Comparison of ENCODE assay signal across 22 cellular contexts in genomic region chr16:87171723-87172122, GRCh38.
DNase-seq lines count a peak whose midpoint lies in the region; ATAC-seq, FAIRE-seq and TF ChIP-seq lines count a peak whose summit lies in the region.
"Had no signal": no experiment of that assay in that cellular context is flagged by ENCODE, and none has a peak within 500 bp of the region (broad histone marks: within the 10 kb centered on the region; RNA-seq: fewer than 3 reads in every experiment).

No MANE protein-coding gene starts in this region.

- H3K79me1 ChIP-seq in H1 (ENCODE audit: low read depth, low read length) (no peaks in the 10 kb centered on the region), trophoblast cell (ENCODE audit: low read length) (no peaks in the 10 kb centered on the region)

- intact Hi-C loops in HepG2 (cut with micrococcal nuclease; ENCODE audit: unreplicated experiment) (no loop called here), right lobe of liver (cut with DNase I) (no loop called here)

- no peak for TF ChIP-seq POLR2A in HepG2 (IDR thresholded peaks at IDR 0.05; ENCODE audit: insufficient read depth in 1 of 2, low read depth in 2 of 2, low read length in 2 of 2)
- TF ChIP-seq POLR2A in right lobe of liver (IDR thresholded peaks at IDR 0.05), result no peak
- no peak for TF ChIP-seq POLR2A in H1 (IDR thresholded peaks at IDR 0.05; ENCODE audit: control extremely low read depth in 1 of 2, low read depth in 2 of 2, low read length in 2 of 2)

- H2BK20ac ChIP-seq in H1 (ENCODE audit: low read length), result no peak overlapping the region

- H3K27me3 ChIP-seq in HepG2 (ENCODE audit: control insufficient read depth in 1 of 2, insufficient read depth in 2 of 2, low read length in 2 of 2) (peaks cover 0 to 8% of the 10 kb centered on the region in 2 experiments; a peak in 3 of 5 replicates), right lobe of liver (no peaks in the 10 kb centered on the region), H1 (replicated peaks in 1 of 4; ENCODE audit: control insufficient read depth in 3 of 4, extremely low read depth in 1 of 4, insufficient read depth in 3 of 4, low read length in 3 of 4) (no peaks in the 10 kb centered on the region), trophoblast cell (ENCODE audit: insufficient read depth, low read length) (no peaks in the 10 kb centered on the region)

- no peak overlapping the region for H4K5ac ChIP-seq in H1 (ENCODE audit: insufficient read length, low read depth, low read length)

- H3K23ac ChIP-seq in H1 (ENCODE audit: insufficient read length) (no peak overlapping the region), trophoblast cell (ENCODE audit: low read length) (peak overlapping the region; percentile 93)

- no peak overlapping the region for H3K4me3 Mint-ChIP-seq in glutamatergic neuron (ENCODE audit: unreplicated experiment)
- H3K4me3 Mint-ChIP-seq: CD4-positive, alpha-beta memory T cell; GM23338; HFFc6 had no signal

- WGBS in HepG2 (ENCODE audit: low lambda C conversion rate), result 67% methylated on average over 11 of the region's 11 CpGs
- WGBS in right lobe of liver (ENCODE audit: insufficient coverage, low coverage, low lambda C conversion rate, missing lambda C conversion rate), result 96% methylated on average over 8 of the region's 11 CpGs
- 91% methylated on average over 11 of the region's 11 CpGs; no CpG with 5 or more reads in 1 of the 2 experiments for WGBS in H1 (ENCODE audit: extremely low coverage in 1 of 2, insufficient coverage in 1 of 2, insufficient read length in 1 of 2, insufficient replicate concordance in 2 of 2, low coverage in 1 of 2, low lambda C conversion rate in 2 of 2, missing lambda C conversion rate in 1 of 2), 2 experiments
- WGBS in trophoblast cell (ENCODE audit: extremely low coverage, insufficient coverage, insufficient read length), result no CpG with 5 or more reads among the region's 11 CpGs

- no peak overlapping the region for H3K27ac ChIP-seq in HepG2 (ENCODE audit: extremely low read length, insufficient read depth, low read length)
- no peak overlapping the region for H3K27ac ChIP-seq in right lobe of liver
- H3K27ac ChIP-seq in H1 (ENCODE audit: low read depth, low read length), result no peak overlapping the region
- no peak overlapping the region for H3K27ac ChIP-seq in trophoblast cell (ENCODE audit: low read depth, low read length)
- H3K27ac ChIP-seq: 22Rv1 had no signal

- H3K27me3 Mint-ChIP-seq in glutamatergic neuron (ENCODE audit: unreplicated experiment), result peaks cover 3% of the 10 kb centered on the region

- DNase-seq in HepG2 (ENCODE audit: low spot score) (no peak), right lobe of liver (no peak), H1 (ENCODE audit: low read depth in 1 of 2, low spot score in 2 of 2) (no peak), trophoblast cell (no peak), glutamatergic neuron (no peak), AML-193 (lab: John Stamatoyannopoulos, UW) (no peak)
- DNase-seq in central memory CD4-positive, alpha-beta T cell, result no peak
- DNase-seq: C1 segment of cervical spinal cord; Calu3; CD4-positive, alpha-beta memory T cell; COR-L47; DMS53; DMS79 treated with DMSO at 0.1 percent for 48 hours; GF-D8; HFFc6 had no signal

- no peaks in the 10 kb centered on the region for H3K79me2 ChIP-seq in HepG2 (ENCODE audit: insufficient read depth, low read length)
- H3K79me2 ChIP-seq in H1 (ENCODE audit: control insufficient read depth in 1 of 2, insufficient read depth in 2 of 2, low read length in 2 of 2), result no peaks in the 10 kb centered on the region
- H3K79me2 ChIP-seq in trophoblast cell (ENCODE audit: control insufficient read depth, insufficient read depth, low read length, poor library complexity), result no peaks in the 10 kb centered on the region

- H2AK5ac ChIP-seq in H1 (ENCODE audit: low read depth, low read length), result peak overlapping the region; percentile 85
- no peak overlapping the region for H2AK5ac ChIP-seq in trophoblast cell (ENCODE audit: low read length)

- no peaks in the 10 kb centered on the region for H3K9me3 Mint-ChIP-seq in glutamatergic neuron (ENCODE audit: unreplicated experiment)
- H3K9me3 Mint-ChIP-seq: GM23338, HFFc6 had no signal

- TF ChIP-seq EP300 in HepG2 (IDR thresholded peaks at IDR 0.05; ENCODE audit: low read depth in 2 of 2, low read length in 2 of 2), result no peak
- TF ChIP-seq EP300 in HepG2 (CRISPR knock-in tag; IDR thresholded peaks at IDR 0.05; ENCODE audit: borderline replicate concordance), result no peak
- TF ChIP-seq EP300 in H1 (IDR thresholded peaks at IDR 0.05; ENCODE audit: borderline replicate concordance in 1 of 2, low read depth in 2 of 2, low read length in 2 of 2), result no peak

- no peak overlapping the region for H3K56ac ChIP-seq in H1 (replicated peaks; ENCODE audit: insufficient read length, low read depth, low read length)

- H3K9me3 ChIP-seq in HepG2 (ENCODE audit: low read length) (no peaks in the 10 kb centered on the region), right lobe of liver (no peaks in the 10 kb centered on the region), H1 (ENCODE audit: insufficient read depth in 2 of 2, low read depth in 1 of 2, low read length in 1 of 2) (peaks cover 0 to 3% of the 10 kb centered on the region in 2 experiments; a peak in 1 of 4 replicates), trophoblast cell (ENCODE audit: insufficient read depth, low read depth, low read length) (peaks cover 6% of the 10 kb centered on the region)
- H3K9me3 ChIP-seq: HAP-1 had no signal

- H3K4ac ChIP-seq in H1 (replicated peaks; ENCODE audit: insufficient read length, low read depth, low read length) (no peak overlapping the region), trophoblast cell (ENCODE audit: low read depth, low read length) (no peak overlapping the region)

- H3K14ac ChIP-seq in H1 (ENCODE audit: insufficient read length) (no peak overlapping the region), trophoblast cell (ENCODE audit: low read length) (no peak overlapping the region)

- BruUV-seq in HepG2 (replicated peaks; lab: Mats Ljungman, UMichigan), result no TSS peak

- H3K9ac ChIP-seq in HepG2 (ENCODE audit: insufficient read depth, low read depth, low read length) (no peak overlapping the region), H1 (replicated peaks in 1 of 4; ENCODE audit: extremely low read depth in 1 of 4, low read depth in 3 of 4, low read length in 3 of 4) (no peak overlapping the region; a peak in 1 of 7 replicates), trophoblast cell (ENCODE audit: low read length) (no peak overlapping the region)

- H3K36me3 Mint-ChIP-seq in glutamatergic neuron (ENCODE audit: unreplicated experiment), result no peaks in the 10 kb centered on the region
- H3K36me3 Mint-ChIP-seq: CD4-positive, alpha-beta memory T cell had no signal

- H2BK15ac ChIP-seq in H1 (ENCODE audit: low read length), result 0 out of 2 replicates have a peak overlapping the region, but pooled peaks have one; percentile 13

- H4K20me1 ChIP-seq in HepG2 (ENCODE audit: insufficient read depth, low read length), result no peaks in the 10 kb centered on the region
- H4K20me1 ChIP-seq in H1 (replicated peaks in 1 of 2; ENCODE audit: control insufficient read depth in 1 of 2, insufficient read depth in 2 of 2, low read length in 2 of 2), result peaks cover 0 to 3% of the 10 kb centered on the region in 2 experiments

- H2AFZ ChIP-seq in HepG2 (ENCODE audit: low read length), result no peak overlapping the region
- no peak overlapping the region for H2AFZ ChIP-seq in H1 (ENCODE audit: low read length)
- no peak overlapping the region for H2AFZ ChIP-seq in trophoblast cell (ENCODE audit: insufficient read depth, low read length, poor library complexity)
- H2AFZ ChIP-seq: GM23338 had no signal

- 0 out of 2 replicates have a peak overlapping the region, but pooled peaks have one; percentile 64 for H2BK5ac ChIP-seq in H1 (ENCODE audit: low read depth, low read length)
- H2BK5ac ChIP-seq in trophoblast cell (ENCODE audit: low read depth, low read length, poor library complexity), result no peak overlapping the region

- H3K27ac Mint-ChIP-seq in glutamatergic neuron (ENCODE audit: unreplicated experiment), result no peak overlapping the region
- H3K27ac Mint-ChIP-seq: CD4-positive, alpha-beta memory T cell; GM23338; HFFc6 had no signal

- FAIRE-seq in HepG2 (lab: Jason Lieb, UNC), result no peak
- FAIRE-seq in H1 (lab: Jason Lieb, UNC), result no peak
- FAIRE-seq: A204.1, GM19239, H54 had no signal

- ATAC-seq in HepG2 (no peak), right lobe of liver (no peak), esophagus mucosa (no peak)
- ATAC-seq: GM23338 had no signal

- peaks cover 7% of the 10 kb centered on the region for H3K23me2 ChIP-seq in H1 (ENCODE audit: low read depth, low read length)

- CTCF ChIA-PET in HepG2 (lab: Yijun Ruan, JAX; ENCODE audit: low intra/inter-chr PET ratio, low total read pairs), result no interaction called here
- CTCF ChIA-PET in H1 (lab: Charles Lee; ENCODE audit: partially characterized antibody), result interaction anchor here (1.0 to 1.4 kb wide), 3 partner anchors 13 to 95 kb away, joined by 3 to 5 read pairs (median 4); no protein-coding TSS in a partner anchor

- H3K4me1 ChIP-seq in HepG2 (ENCODE audit: insufficient read depth, low read length) (0 out of 2 replicates have a peak, but pooled peaks cover 4% of the 10 kb centered on the region), right lobe of liver (peaks cover 0 to 3% (median 0%) of the 10 kb centered on the region in 4 donors), H1 (replicated peaks in 1 of 4; ENCODE audit: control insufficient read depth in 3 of 4, insufficient read depth in 4 of 4, low read length in 3 of 4) (no peaks in the 10 kb centered on the region), trophoblast cell (ENCODE audit: control insufficient read depth in 1 of 2, insufficient read depth in 2 of 2, low read length in 2 of 2) (no peaks in the 10 kb centered on the region)
- H3K4me1 ChIP-seq: HAP-1 had no signal

- TF ChIP-seq RAD21 in HepG2 (CRISPR knock-in tag; IDR thresholded peaks at IDR 0.05), result no peak
- no peak for TF ChIP-seq RAD21 in H1 (IDR thresholded peaks at IDR 0.05 in 1 of 2, conservative IDR thresholded peaks at IDR 0.05 in 1 of 2; ENCODE audit: low read depth in 2 of 2, low read length in 2 of 2)

- no peak overlapping the region for H4K8ac ChIP-seq in H1 (ENCODE audit: extremely low read depth, insufficient read depth, low read length)
- H4K8ac ChIP-seq in trophoblast cell (ENCODE audit: low read depth, low read length), result no peak overlapping the region

- H2BK120ac ChIP-seq in H1 (replicated peaks; ENCODE audit: low read depth, low read length) (no peak overlapping the region), trophoblast cell (ENCODE audit: insufficient read depth, low read length, poor library complexity) (no peak overlapping the region)

- H4K12ac ChIP-seq in trophoblast cell (ENCODE audit: low read depth, low read length), result no peak overlapping the region

- no peaks in the 10 kb centered on the region for H3K36me3 ChIP-seq in HepG2 (replicated peaks in 1 of 2; ENCODE audit: control insufficient read depth in 1 of 2, insufficient read depth in 2 of 2, low read length in 2 of 2)
- no peaks in the 10 kb centered on the region for H3K36me3 ChIP-seq in right lobe of liver
- no peaks in the 10 kb centered on the region; a peak in 1 of 8 replicates for H3K36me3 ChIP-seq in H1 (ENCODE audit: control insufficient read depth in 2 of 4, insufficient read depth in 4 of 4, low read length in 3 of 4)
- no peaks in the 10 kb centered on the region for H3K36me3 ChIP-seq in trophoblast cell (ENCODE audit: control insufficient read depth in 1 of 2, insufficient read depth in 2 of 2, low read length in 2 of 2)
- H3K36me3 ChIP-seq: HAP-1 had no signal

- H2BK12ac ChIP-seq in H1 (ENCODE audit: low read depth, low read length) (peak overlapping the region; percentile 83; the same call in 1 of the 2 replicates), trophoblast cell (ENCODE audit: low read length) (no peak overlapping the region)

- POLR2A ChIA-PET in HepG2 (lab: Yijun Ruan, JAX), result no interaction called here
- POLR2A ChIA-PET in H1 (lab: Charles Lee; ENCODE audit: partially characterized antibody), result no interaction called here

- H3K18ac ChIP-seq in H1 (ENCODE audit: extremely low read depth, low read length) (no peak overlapping the region), trophoblast cell (ENCODE audit: low read length) (no peak overlapping the region)

- H3K4me3 ChIP-seq in HepG2 (replicated peaks in 1 of 3; ENCODE audit: insufficient read depth in 1 of 3, low read depth in 2 of 3, low read length in 3 of 3) (no peak overlapping the region), right lobe of liver (no peak overlapping the region), H1 (ENCODE audit: extremely low read depth in 1 of 4, insufficient read depth in 2 of 4, low read depth in 3 of 4, low read length in 4 of 4) (no peak overlapping the region), trophoblast cell (ENCODE audit: low read depth, low read length) (peak overlapping the region; percentile 48)
- H3K4me3 ChIP-seq: GM23338, HAP-1 had no signal

- TF ChIP-seq CTCF in HepG2 (CRISPR knock-in tag; IDR thresholded peaks at IDR 0.05), result no peak
- TF ChIP-seq CTCF in right lobe of liver (IDR thresholded peaks at IDR 0.05), result no peak
- TF ChIP-seq CTCF in H1 (IDR thresholded peaks at IDR 0.05; ENCODE audit: control extremely low read depth in 1 of 3, insufficient read depth in 1 of 3, low read depth in 1 of 3, low read length in 3 of 3), result no peak
- no peak for TF ChIP-seq CTCF in glutamatergic neuron (IDR thresholded peaks at IDR 0.05; ENCODE audit: partially characterized antibody, unreplicated experiment)

- H4K91ac ChIP-seq in H1 (replicated peaks; ENCODE audit: insufficient read length, low read length), result no peak overlapping the region
- H4K91ac ChIP-seq in trophoblast cell (ENCODE audit: low read depth, low read length), result no peak overlapping the region

- no peaks in the 10 kb centered on the region for H3K4me1 Mint-ChIP-seq in glutamatergic neuron (ENCODE audit: low read depth, unreplicated experiment)
- H3K4me1 Mint-ChIP-seq: CD4-positive, alpha-beta memory T cell; GM23338 had no signal

- H3K4me2 ChIP-seq in HepG2 (ENCODE audit: low read depth, low read length), result no peak overlapping the region
- no peak overlapping the region for H3K4me2 ChIP-seq in H1 (ENCODE audit: insufficient read depth in 1 of 2, low read depth in 2 of 2, low read length in 2 of 2)
- H3K4me2 ChIP-seq in trophoblast cell (ENCODE audit: low read length), result no peak overlapping the region
- H3K4me2 ChIP-seq: GM23338 had no signal

- in situ Hi-C loops in HepG2 (cut with HindIII; ENCODE audit: extremely low pct_ligation_motif_present, low pct_unique_long_range_greater_than_20kb), result no loop called here
